ENCODE assay signal across 8 cellular contexts in genomic region chr4:184163813-184164212, GRCh38. TPM values are rescaled to one million over a fixed set of nuclear protein-coding genes. Genes with fewer than 3 reads are reported as not detected.
DNase-seq lines count a peak whose midpoint lies in the region; ATAC-seq, FAIRE-seq and TF ChIP-seq lines count a peak whose summit lies in the region.

No MANE protein-coding gene starts in this region.

- 10 to 25% (median 15%) methylated on average over 8 of the region's 8 CpGs for WGBS in small intestine, 3 donors

- peak; percentile 7 for DNase-seq in activated CD4-positive, alpha-beta T cell treated with anti-CD3 and anti-CD28 coated beads, Interleukin-2, amount 50 U/mL, for 1 hour
- DNase-seq in activated CD4-positive, alpha-beta T cell treated with anti-CD3 and anti-CD28 coated beads, Interleukin-2, amount 10 ng/mL, durations not matched to agents 7 days and 5 days = no peak
- DNase-seq in NCI-H1105 (lab: John Stamatoyannopoulos, UW) = peak; percentile 27
- DNase-seq in activated CD8-positive, alpha-beta T cell treated with anti-CD3 and anti-CD28 coated beads for 36 hours = peak; percentile 52
- DNase-seq in left ventricle myocardium inferior = peak; percentile 42
- DNase-seq in small intestine = peak; percentile 47
- DNase-seq in dedifferentiated amniotic fluid mesenchymal stem cell (ENCODE audit: extremely low spot score) = no peak
- DNase-seq in posterior vena cava (ENCODE audit: low spot score) = no peak

- no peaks in the 10 kb centered on the region for H3K9me3 ChIP-seq in left ventricle myocardium inferior (replicated peaks)
- H3K9me3 ChIP-seq in small intestine (ENCODE audit: control insufficient read depth, low read depth) = no peaks in the 10 kb centered on the region

- H3K27me3 ChIP-seq in left ventricle myocardium inferior (ENCODE audit: low read depth) = peaks cover 7% of the 10 kb centered on the region
- peaks cover 0 to 2% of the 10 kb centered on the region in 2 donors for H3K27me3 ChIP-seq in small intestine (ENCODE audit: control insufficient read depth in 2 of 2, insufficient read depth in 2 of 2, low read length in 2 of 2)

- H3K27ac ChIP-seq in left ventricle myocardium inferior (replicated peaks) (no peak overlapping the region), small intestine (ENCODE audit: low read depth in 1 of 2, low read length in 1 of 2) (no peak overlapping the region)

- intact Hi-C loops in activated CD8-positive, alpha-beta T cell treated with anti-CD3 and anti-CD28 coated beads for 36 hours (cut with micrococcal nuclease) = loop anchor here (5.0 kb wide), 1 partner anchor 322 kb away; no protein-coding TSS in a partner anchor
- intact Hi-C loops in left ventricle myocardium inferior (cut with micrococcal nuclease) = loop anchor here (10.0 kb wide), 1 partner anchor 59 kb away; no protein-coding TSS in a partner anchor
- intact Hi-C loops in posterior vena cava (cut with DNase I) = loop anchor here (2.0 to 10.0 kb wide), 2 partner anchors 59 to 65 kb away; no protein-coding TSS in a partner anchor

- H3K4me3 ChIP-seq in left ventricle myocardium inferior (no peak overlapping the region), small intestine (ENCODE audit: low read depth in 1 of 2, low read length in 2 of 2) (no peak overlapping the region)

- CTCF ChIA-PET in activated CD4-positive, alpha-beta T cell treated with anti-CD3 and anti-CD28 coated beads, Interleukin-2, amount 10 ng/mL, durations not matched to agents 7 days and 5 days (lab: Charles Lee) = interaction anchor here (0.7 to 1.6 kb wide), 2 partner anchors 12 to 13 kb away, joined by 4 to 6 read pairs; no protein-coding TSS in a partner anchor
- CTCF ChIA-PET in activated CD8-positive, alpha-beta T cell treated with anti-CD3 and anti-CD28 coated beads for 36 hours (lab: Charles Lee) = interaction anchor here (0.9 to 1.0 kb wide), 2 partner anchors 22 to 87 kb away, joined by 3 to 4 read pairs; no protein-coding TSS in a partner anchor

- H3K27me3 Mint-ChIP-seq in activated CD4-positive, alpha-beta T cell treated with anti-CD3 and anti-CD28 coated beads, Interleukin-2, amount 10 ng/mL, durations not matched to agents 7 days and 5 days = peaks cover 68% of the 10 kb centered on the region
- peaks cover 49% of the 10 kb centered on the region for H3K27me3 Mint-ChIP-seq in activated CD8-positive, alpha-beta T cell treated with anti-CD3 and anti-CD28 coated beads for 36 hours

- POLR2A ChIA-PET in activated CD4-positive, alpha-beta T cell treated with anti-CD3 and anti-CD28 coated beads, Interleukin-2, amount 10 ng/mL, durations not matched to agents 7 days and 5 days (lab: Charles Lee) = no interaction called here
- POLR2A ChIA-PET in activated CD8-positive, alpha-beta T cell treated with anti-CD3 and anti-CD28 coated beads for 36 hours (lab: Charles Lee) = no interaction called here

- peak; percentile 38 for TF ChIP-seq CTCF in activated CD8-positive, alpha-beta T cell treated with anti-CD3 and anti-CD28 coated beads for 36 hours (IDR thresholded peaks at IDR 0.05)
- TF ChIP-seq CTCF in left ventricle myocardium inferior (IDR thresholded peaks at IDR 0.05; ENCODE audit: borderline replicate concordance) = peak; percentile 78

- no peaks in the 10 kb centered on the region for H3K9me3 Mint-ChIP-seq in activated CD4-positive, alpha-beta T cell treated with anti-CD3 and anti-CD28 coated beads, Interleukin-2, amount 10 ng/mL, durations not matched to agents 7 days and 5 days
- H3K9me3 Mint-ChIP-seq in activated CD8-positive, alpha-beta T cell treated with anti-CD3 and anti-CD28 coated beads for 36 hours = no peaks in the 10 kb centered on the region

- peaks cover 2% of the 10 kb centered on the region for H3K4me1 Mint-ChIP-seq in activated CD4-positive, alpha-beta T cell treated with anti-CD3 and anti-CD28 coated beads, Interleukin-2, amount 10 ng/mL, durations not matched to agents 7 days and 5 days
- peaks cover 2% of the 10 kb centered on the region for H3K4me1 Mint-ChIP-seq in activated CD8-positive, alpha-beta T cell treated with anti-CD3 and anti-CD28 coated beads for 36 hours (ENCODE audit: low read depth)

- H3K36me3 ChIP-seq in left ventricle myocardium inferior = no peaks in the 10 kb centered on the region
- no peaks in the 10 kb centered on the region for H3K36me3 ChIP-seq in small intestine (ENCODE audit: control insufficient read depth in 2 of 2, insufficient read depth in 2 of 2, low read length in 2 of 2)

- peak; percentile 69 for ATAC-seq in activated CD8-positive, alpha-beta T cell treated with anti-CD3 and anti-CD28 coated beads for 36 hours

- peaks cover 9% of the 10 kb centered on the region for H3K4me1 ChIP-seq in left ventricle myocardium inferior
- no peaks in the 10 kb centered on the region for H3K4me1 ChIP-seq in small intestine (ENCODE audit: control insufficient read depth in 2 of 2, insufficient read depth in 1 of 2, low read depth in 1 of 2, low read length in 1 of 2)

- no peak overlapping the region for H3K4me3 Mint-ChIP-seq in activated CD4-positive, alpha-beta T cell treated with anti-CD3 and anti-CD28 coated beads, Interleukin-2, amount 10 ng/mL, durations not matched to agents 7 days and 5 days
- no peak overlapping the region for H3K4me3 Mint-ChIP-seq in activated CD8-positive, alpha-beta T cell treated with anti-CD3 and anti-CD28 coated beads for 36 hours

- no peak overlapping the region for H3K27ac Mint-ChIP-seq in activated CD4-positive, alpha-beta T cell treated with anti-CD3 and anti-CD28 coated beads, Interleukin-2, amount 10 ng/mL, durations not matched to agents 7 days and 5 days
- no peak overlapping the region for H3K27ac Mint-ChIP-seq in activated CD8-positive, alpha-beta T cell treated with anti-CD3 and anti-CD28 coated beads for 36 hours

- no peaks in the 10 kb centered on the region for H3K36me3 Mint-ChIP-seq in activated CD4-positive, alpha-beta T cell treated with anti-CD3 and anti-CD28 coated beads, Interleukin-2, amount 10 ng/mL, durations not matched to agents 7 days and 5 days (ENCODE audit: low read depth)
- no peaks in the 10 kb centered on the region for H3K36me3 Mint-ChIP-seq in activated CD8-positive, alpha-beta T cell treated with anti-CD3 and anti-CD28 coated beads for 36 hours (ENCODE audit: low read depth)

- no peak for FAIRE-seq in small intestine (lab: Jason Lieb, UNC)

RNA-seq across cellular contexts. Expression of gene ENPP6, which starts 53.9 kb away (rescaled TPM):
- total RNA-seq in activated CD4-positive, alpha-beta T cell treated with anti-CD3 and anti-CD28 coated beads, Interleukin-2, amount 10 ng/mL, durations not matched to agents 7 days and 5 days = under 1 TPM; 0.47 to 0.75 TPM
- total RNA-seq in activated CD8-positive, alpha-beta T cell treated with anti-CD3 and anti-CD28 coated beads for 36 hours = under 1 TPM; 0.27 to 0.40 TPM
- not detected for total RNA-seq in left ventricle myocardium inferior
- polyA plus RNA-seq in small intestine = under 1 TPM in 2 of 3 donors, not detected in 1; 0.27 to 0.34 TPM
- total RNA-seq in posterior vena cava = under 1 TPM; 0.19 to 0.83 TPM

Comparison
In these comparisons a context has a peak if more than half of its experiments do, and no peak if none do; other contexts are left out.
1. DNase-seq: peak in activated CD4-positive, alpha-beta T cell treated with anti-CD3 and anti-CD28 coated beads, Interleukin-2, amount 50 U/mL, for 1 hour (single experiment), NCI-H1105 (single experiment), activated CD8-positive, alpha-beta T cell treated with anti-CD3 and anti-CD28 coated beads for 36 hours (single experiment), left ventricle myocardium inferior (single experiment) and small intestine (single experiment); none in activated CD4-positive, alpha-beta T cell treated with anti-CD3 and anti-CD28 coated beads, Interleukin-2, amount 10 ng/mL, durations not matched to agents 7 days and 5 days (single experiment), dedifferentiated amniotic fluid mesenchymal stem cell (single experiment) and posterior vena cava (single experiment).